Comparison of ENCODE assay signal across 33 cellular contexts in the genomic region with DNA sequence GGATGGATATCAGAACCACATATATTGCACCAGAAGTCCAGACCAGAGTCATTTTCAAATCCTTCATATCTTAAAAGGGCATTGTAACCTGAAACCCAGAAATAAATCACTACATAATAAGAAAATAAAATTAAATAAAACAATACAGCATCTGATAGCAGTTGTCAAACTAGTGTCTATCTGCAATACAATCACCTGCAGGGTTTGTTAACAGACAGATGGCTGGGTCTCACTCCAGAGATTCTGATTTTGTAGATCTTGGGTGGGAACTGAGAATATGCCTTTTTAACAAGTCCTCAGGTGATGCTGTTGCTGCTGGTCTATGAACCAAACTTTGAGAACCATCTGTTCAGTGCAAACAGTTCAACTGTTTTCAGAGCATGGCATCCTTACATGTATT.
"Had no signal": no experiment of that assay in that cellular context is flagged by ENCODE, and none has a peak within 500 bp of the region (broad histone marks: within the 10 kb centered on the region; RNA-seq: fewer than 3 reads in every experiment).

No MANE protein-coding gene starts in this region.

- DNase-seq: activated B cell treated with CpG ODN at 0.5 μM for 24 hours; activated CD4-positive, alpha-beta memory T cell treated with anti-CD3 and anti-CD28 coated beads for 36 hours; activated CD4-positive, alpha-beta T cell treated with anti-CD3 and anti-CD28 coated beads for 4 hours; activated CD4-positive, alpha-beta T cell treated with anti-CD3 and anti-CD28 coated beads, Interleukin-2, amount 10 ng/mL, durations not matched to agents 24 days and 14 days; activated CD4-positive, alpha-beta T cell treated with anti-CD3 and anti-CD28 coated beads, Interleukin-2, amount 50 U/mL, for 1 hour; activated CD4-positive, alpha-beta T cell treated with anti-CD3 and anti-CD28 coated beads, Interleukin-2, amount 50 U/mL, for 4 hours; activated CD4-positive, CD25-positive, alpha-beta regulatory T cell treated with anti-CD3 and anti-CD28 coated beads, Interleukin-2, amount 50 U/mL, for 72 hours; activated CD8-positive, alpha-beta memory T cell treated with anti-CD3 and anti-CD28 coated beads, Interleukin-2, amount 50 U/mL, for 4 hours; activated CD8-positive, alpha-beta T cell treated with anti-CD3 and anti-CD28 coated beads for 36 hours; activated effector memory CD4-positive, alpha-beta T cell treated with anti-CD3 and anti-CD28 coated beads, Interleukin-2, amount 50 U/mL, for 16 hours; activated gamma-delta T cell treated with Interleukin-2 at 50 U/mL for 16 hours; activated naive CD4-positive, alpha-beta T cell; activated naive CD4-positive, alpha-beta T cell treated with anti-CD3 and anti-CD28 coated beads for 36 hours; activated naive CD4-positive, alpha-beta T cell treated with anti-CD3 and anti-CD28 coated beads, Interleukin-2, amount 50 U/mL, for 16 hours; activated naive CD8-positive, alpha-beta T cell treated with anti-CD3 and anti-CD28 coated beads for 36 hours; activated T-cell treated with anti-CD3 and anti-CD28 coated beads for 4 hours; activated T-cell treated with anti-CD3 and anti-CD28 coated beads, Interleukin-2, amount 50 U/mL, for 1 hour; activated T-cell treated with anti-CD3 and anti-CD28 coated beads, Interleukin-2, amount 50 U/mL, for 4 hours; activated T-cell treated with anti-CD3 and anti-CD28 coated beads, Interleukin-2, amount 50 U/mL, for 72 hours; adrenal gland; amniotic stem cell; aorta; body of pancreas; brain microvascular endothelial cell; cerebellar nuclear complex; T-helper 2 cell; T-helper 9 cell had no signal

- ATAC-seq: activated CD8-positive, alpha-beta T cell treated with anti-CD3 and anti-CD28 coated beads for 36 hours; activated naive CD4-positive, alpha-beta T cell treated with anti-CD3 and anti-CD28 coated beads, Interleukin-2, amount 50 U/mL, for 72 hours; activated T-cell treated with anti-CD3 and anti-CD28 coated beads, Interleukin-2, amount 50 U/mL, for 4 hours; activated T-cell treated with anti-CD3 and anti-CD28 coated beads, Interleukin-2, amount 50 U/mL, for 72 hours; activated T-helper 17 cell treated with anti-CD3 and anti-CD28 coated beads, Interleukin-2, amount 50 U/mL, for 72 hours; body of pancreas had no signal

- FAIRE-seq: astrocyte, TTC549 had no signal

- H3K27ac ChIP-seq: adrenal gland, body of pancreas, brain microvascular endothelial cell, breast epithelium, VCaP had no signal
